8 cellular contexts compared by ENCODE assay signal in the genomic region with DNA sequence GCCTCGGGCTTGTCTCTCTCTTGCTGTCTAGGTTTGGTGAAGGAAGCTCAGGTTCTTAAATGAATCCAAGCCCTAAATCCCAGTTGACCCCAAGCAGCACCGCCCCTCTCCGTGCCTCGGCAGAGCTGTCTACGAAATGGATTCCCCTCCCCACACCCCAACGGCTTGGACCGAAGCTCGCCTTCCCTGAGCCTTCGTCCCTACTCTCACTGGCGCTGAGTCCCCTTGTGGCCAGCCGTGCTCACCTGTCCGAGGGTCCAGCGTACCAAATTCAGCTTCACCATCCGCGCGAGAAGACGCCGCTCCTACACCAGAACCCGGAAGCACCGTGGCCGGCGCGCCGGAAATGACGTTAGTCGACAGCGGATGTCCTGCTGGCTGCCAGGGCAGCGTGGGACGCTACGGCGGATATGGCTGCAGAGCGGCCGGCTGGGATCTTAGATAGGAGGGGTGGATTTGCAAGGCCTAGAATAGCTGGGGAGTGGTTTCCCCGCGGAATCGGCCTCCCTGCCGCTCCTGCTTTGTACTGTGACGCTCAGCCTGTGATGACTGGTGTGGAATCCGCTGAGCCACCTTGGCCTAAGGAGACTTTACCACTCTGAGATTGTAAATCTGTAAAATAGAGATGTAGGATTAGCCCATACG. TPM values are rescaled to one million over a fixed set of nuclear protein-coding genes. Genes with fewer than 3 reads are reported as not detected.
DNase-seq lines count a peak whose midpoint lies in the region; ATAC-seq and TF ChIP-seq lines count a peak whose summit lies in the region.

A gene (minus strand): TSS at position 325 of the 645 bp plus-strand sequence. CDS start 2,201 bp downstream, outside the sequence.

- intact Hi-C loops in left ventricle myocardium inferior (cut with micrococcal nuclease) = no loop called here
- intact Hi-C loops in upper lobe of right lung (cut with DNase I) = no loop called here

- H3K4me1 Mint-ChIP-seq in progenitor cell of endocrine pancreas (ENCODE audit: low read depth) = peaks cover 31% of the 10 kb centered on the region

- H3K27ac ChIP-seq in angular gyrus (ENCODE audit: low read depth, low read length) (peak within 1 kb of the TSS; percentile 87), left ventricle myocardium inferior (replicated peaks) (peak within 1 kb of the TSS; percentile 80), upper lobe of right lung (peak within 1 kb of the TSS; percentile 77)

- TF ChIP-seq CTCF in GM13976 (IDR thresholded peaks at IDR 0.05; ENCODE audit: borderline replicate concordance, control extremely low read depth, extremely low read depth, insufficient read depth, missing control alignments) = no peak
- TF ChIP-seq CTCF in left ventricle myocardium inferior (IDR thresholded peaks at IDR 0.05; ENCODE audit: borderline replicate concordance) = no peak
- peak; percentile 51 for TF ChIP-seq CTCF in progenitor cell of endocrine pancreas (IDR thresholded peaks at IDR 0.05; ENCODE audit: unreplicated experiment)
- no peak for TF ChIP-seq CTCF in upper lobe of right lung (IDR thresholded peaks at IDR 0.05)

- H3K36me3 ChIP-seq in left ventricle myocardium inferior = peaks cover 36% of the 10 kb centered on the region
- H3K36me3 ChIP-seq in upper lobe of right lung = peaks cover 32% of the 10 kb centered on the region

- H3K4me3 Mint-ChIP-seq in progenitor cell of endocrine pancreas (ENCODE audit: low read depth) = peak within 1 kb of the TSS; percentile 99

- H3K4me1 ChIP-seq in left ventricle myocardium inferior (peaks cover 32% of the 10 kb centered on the region), upper lobe of right lung (peaks cover 17% of the 10 kb centered on the region)

- no peaks in the 10 kb centered on the region for H3K9me3 ChIP-seq in left ventricle myocardium inferior (replicated peaks)
- no peaks in the 10 kb centered on the region for H3K9me3 ChIP-seq in upper lobe of right lung

- H3K27me3 ChIP-seq in left ventricle myocardium inferior (ENCODE audit: low read depth) = no peaks in the 10 kb centered on the region
- no peaks in the 10 kb centered on the region for H3K27me3 ChIP-seq in upper lobe of right lung

- in situ Hi-C loops in GM13976 (cut with MboI; ENCODE audit: low sequenced_read_pairs, unreplicated experiment) = no loop called here

- H3K27ac Mint-ChIP-seq in progenitor cell of endocrine pancreas = peak within 1 kb of the TSS; percentile 99

- DNase-seq in GM13976 (ENCODE audit: low spot score) = peak; percentile 97
- DNase-seq in NCI-H187 treated with DMSO at 0.1 percent for 48 hours (lab: John Stamatoyannopoulos, UW) = peak; percentile 36
- peak; percentile 76 to 93 (median 86) for DNase-seq in T-helper 2 cell
- DNase-seq in left ventricle myocardium inferior = peak; percentile 95
- DNase-seq in progenitor cell of endocrine pancreas (ENCODE audit: low spot score, unreplicated experiment) = peak; percentile 90
- peak; percentile 97 for DNase-seq in upper lobe of right lung

- peaks cover 9% of the 10 kb centered on the region for H3K36me3 Mint-ChIP-seq in progenitor cell of endocrine pancreas (ENCODE audit: insufficient read depth)

- no peaks in the 10 kb centered on the region for H3K27me3 Mint-ChIP-seq in progenitor cell of endocrine pancreas

- ATAC-seq in HG02852 (IDR thresholded peaks at IDR 0.05; ENCODE audit: unreplicated experiment) (peak; percentile 95), upper lobe of right lung (peak; percentile 99)

- H3K9me3 Mint-ChIP-seq in progenitor cell of endocrine pancreas (ENCODE audit: low read depth) = no peaks in the 10 kb centered on the region

- H3K4me3 ChIP-seq in left ventricle myocardium inferior (peak within 1 kb of the TSS; percentile 84), upper lobe of right lung (peak within 1 kb of the TSS; percentile 90)

RNA-seq across cellular contexts. Expression of the gene that starts here (rescaled TPM):
- total RNA-seq in left ventricle myocardium inferior = 25.7 TPM
- total RNA-seq in progenitor cell of endocrine pancreas = 36.4 and 38.7 TPM in 2 replicates
- 33.1 TPM for total RNA-seq in upper lobe of right lung

Comparison
In these comparisons a context has a peak if more than half of its experiments do, and no peak if none do; other contexts are left out.
1. Peak in every context shown above with its lines: DNase-seq, ATAC-seq, H3K4me3 ChIP-seq and H3K27ac ChIP-seq.
2. DNase-seq: peak in every context shown above with its lines; median percentile 97 in GM13976; 97 in upper lobe of right lung; 95 in left ventricle myocardium inferior; 90 in progenitor cell of endocrine pancreas; 86 in T-helper 2 cell; 36 in NCI-H187 treated with DMSO at 0.1 percent for 48 hours.